Comparison of ENCODE assay signal across 11 cellular contexts in the genomic region with DNA sequence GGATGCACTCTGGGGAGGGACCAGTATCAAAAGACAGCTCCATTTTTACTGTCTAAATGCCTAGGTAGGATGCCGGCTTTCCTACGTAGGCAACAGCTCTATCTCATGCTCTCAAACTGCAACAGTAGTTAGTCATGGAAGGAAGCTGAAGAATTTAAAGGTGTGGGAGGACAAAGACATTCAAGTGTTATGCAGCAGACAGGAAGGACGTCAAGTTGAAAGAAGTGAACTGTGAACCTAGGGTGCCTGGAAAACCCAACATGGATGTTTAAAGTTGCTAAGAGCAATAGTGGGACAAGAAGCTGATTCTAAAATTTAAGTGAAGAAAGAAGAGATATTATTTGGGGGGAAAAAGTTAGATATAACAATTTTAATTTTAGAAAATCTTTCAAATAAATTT. TPM values are rescaled to one million over a fixed set of nuclear protein-coding genes. Genes with fewer than 3 reads are reported as not detected.
A peak's percentile ranks its signal among the peaks of the same experiment; 100 is the strongest.
DNase-seq lines count a peak whose midpoint lies in the region; ATAC-seq and TF ChIP-seq lines count a peak whose summit lies in the region.
"Had no signal": no experiment of that assay in that cellular context is flagged by ENCODE, and none has a peak within 500 bp of the region (broad histone marks: within the 10 kb centered on the region; RNA-seq: fewer than 3 reads in every experiment).

No MANE protein-coding gene starts in this region.

- H3K9me3 ChIP-seq in WERI-Rb-1 (ENCODE audit: severe bottlenecking) = no peaks in the 10 kb centered on the region
- H3K9me3 ChIP-seq: ascending aorta had no signal

- no peak overlapping the region for H3K4me3 ChIP-seq in epithelial cell of esophagus (ENCODE audit: low read length)
- no peak overlapping the region for H3K4me3 ChIP-seq in WERI-Rb-1 (ENCODE audit: low read depth, low read length)
- H3K4me3 ChIP-seq: ascending aorta had no signal

- DNase-seq in activated CD4-positive, alpha-beta T cell treated with anti-CD3 and anti-CD28 coated beads for 48 hours = peak; percentile 28
- no peak for DNase-seq in activated CD4-positive, alpha-beta T cell treated with anti-CD3 and anti-CD28 coated beads, Interleukin-2, amount 50 U/mL, for 1 hour
- DNase-seq in RKO (ENCODE audit: low spot score) (peak; percentile 18), epithelial cell of esophagus (ENCODE audit: low read depth) (peak; percentile 75), omental fat pad (ENCODE audit: low spot score) (no peak), GM20000 (ENCODE audit: low spot score) (no peak), WERI-Rb-1 (no peak)
- DNase-seq: NCI-H510A had no signal

- ATAC-seq in omental fat pad (ENCODE audit: low FRiP score) (peak; percentile 54), GM19455 (IDR thresholded peaks at IDR 0.05; ENCODE audit: unreplicated experiment) (no peak)

- H3K36me3 ChIP-seq in WERI-Rb-1 = peaks cover 15% of the 10 kb centered on the region

- no peak overlapping the region for H3K27ac ChIP-seq in WERI-Rb-1
- H3K27ac ChIP-seq: HL-60 had no signal

- TF ChIP-seq CTCF in epithelial cell of esophagus (IDR thresholded peaks at IDR 0.05; ENCODE audit: insufficient read depth, low read depth, low read length, missing control alignments) = no peak
- TF ChIP-seq CTCF in omental fat pad (IDR thresholded peaks at IDR 0.05) = no peak
- no peak for TF ChIP-seq CTCF in GM20000 (IDR thresholded peaks at IDR 0.05; ENCODE audit: extremely low read depth, missing control alignments)
- TF ChIP-seq CTCF in WERI-Rb-1 (IDR thresholded peaks at IDR 0.05; ENCODE audit: low read depth, low read length) = no peak

- H3K27me3 ChIP-seq in WERI-Rb-1 (ENCODE audit: insufficient read depth, low read depth, severe bottlenecking) = no peaks in the 10 kb centered on the region
- H3K27me3 ChIP-seq: ascending aorta had no signal

RNA-seq across cellular contexts. Expression of a gene that starts 5.9 kb away (rescaled TPM):
- total RNA-seq in omental fat pad = 100 to 1,000 TPM in 3 of 4 donors, 10 to 100 TPM in 1; 89.9 to 152 (median 113) TPM

RNA-seq across cellular contexts. Expression of a gene that starts 17.0 kb away (rescaled TPM):
- 10 to 100 TPM in 3 of 4 donors, 1 to 10 TPM in 1; 9.5 to 17.1 (median 15.6) TPM for total RNA-seq in omental fat pad

Comparison
In these comparisons a context has a peak if more than half of its experiments do, and no peak if none do; other contexts are left out.
1. DNase-seq: peak in activated CD4-positive, alpha-beta T cell treated with anti-CD3 and anti-CD28 coated beads for 48 hours (single experiment), RKO (single experiment) and epithelial cell of esophagus (single experiment); none in activated CD4-positive, alpha-beta T cell treated with anti-CD3 and anti-CD28 coated beads, Interleukin-2, amount 50 U/mL, for 1 hour (single experiment), omental fat pad (single experiment), GM20000 (single experiment) and WERI-Rb-1 (single experiment).